In genomic region chr1:62765981-62766380, GRCh38 we compare ENCODE assay signal across 34 cellular contexts.
"Had no signal": no experiment of that assay in that cellular context is flagged by ENCODE, and none has a peak within 500 bp of the region (broad histone marks: within the 10 kb centered on the region; RNA-seq: fewer than 3 reads in every experiment).

No MANE protein-coding gene starts in this region.

- H3K4me1 ChIP-seq: ascending aorta, colonic mucosa, gastrocnemius medialis, parathyroid adenoma, right atrium auricular region, spleen had no signal

- H3K27me3 ChIP-seq: ascending aorta, cardiac muscle cell, colonic mucosa, dorsolateral prefrontal cortex, gastrocnemius medialis, right atrium auricular region, spleen had no signal

- H3K36me3 ChIP-seq: ascending aorta, cardiac muscle cell, colonic mucosa, gastrocnemius medialis, right atrium auricular region, spleen, thoracic aorta had no signal

- H3K4me3 Mint-ChIP-seq: activated CD4-positive, alpha-beta memory T cell treated with anti-CD3 and anti-CD28 coated beads for 36 hours; activated CD4-positive, alpha-beta T cell treated with anti-CD3 and anti-CD28 coated beads, Interleukin-2, amount 10 ng/mL, durations not matched to agents 24 days and 14 days; activated naive CD4-positive, alpha-beta T cell treated with anti-CD3 and anti-CD28 coated beads, Interleukin-2, amount 10 ng/mL, durations not matched to agents 7 days and 5 days; activated naive CD8-positive, alpha-beta T cell treated with anti-CD3 and anti-CD28 coated beads, Interleukin-2, amount 10 ng/mL, durations not matched to agents 7 days and 5 days; activated T-helper 1 cell treated with anti-CD3 and anti-CD28 coated beads, Interleukin-12 subunit alpha, Interleukin-12 subunit beta, Interleukin-2, Interleukin-4 antibody, amounts not matched to agents 30 ng/mL and 10 ng/mL and 1 ng/mL, durations not matched to agents 14 hours and 24 hours and 36 hours; brain; naive thymus-derived CD4-positive, alpha-beta T cell; neural crest cell; stimulated activated naive CD8-positive, alpha-beta T cell treated with anti-CD3 and anti-CD28 coated beads, Interleukin-15, Interleukin-2, amounts not matched to agents 100 ng/mL and 50 ng/mL, for 24 hours; T-helper 1 cell treated with Interleukin-12 subunit alpha and Interleukin-12 subunit beta and Interleukin-4 antibody, amounts not matched to agents 30 μg/mL and 1 μg/mL, for 36 hours had no signal

- H3K27me3 Mint-ChIP-seq: brain; stimulated activated naive CD8-positive, alpha-beta T cell treated with anti-CD3 and anti-CD28 coated beads, Interleukin-15, Interleukin-2, amounts not matched to agents 100 ng/mL and 50 ng/mL, for 24 hours had no signal

- H2AFZ ChIP-seq: parathyroid adenoma had no signal

- H3K27ac Mint-ChIP-seq: activated CD4-positive, alpha-beta memory T cell treated with anti-CD3 and anti-CD28 coated beads for 36 hours; activated CD4-positive, alpha-beta T cell treated with anti-CD3 and anti-CD28 coated beads, Interleukin-2, amount 10 ng/mL, durations not matched to agents 24 days and 14 days; activated naive CD4-positive, alpha-beta T cell treated with anti-CD3 and anti-CD28 coated beads, Interleukin-2, amount 10 ng/mL, durations not matched to agents 7 days and 5 days; activated naive CD8-positive, alpha-beta T cell treated with anti-CD3 and anti-CD28 coated beads, Interleukin-2, amount 10 ng/mL, durations not matched to agents 7 days and 5 days; activated T-helper 1 cell treated with anti-CD3 and anti-CD28 coated beads, Interleukin-12 subunit alpha, Interleukin-12 subunit beta, Interleukin-2, Interleukin-4 antibody, amounts not matched to agents 30 ng/mL and 10 ng/mL and 1 ng/mL, durations not matched to agents 14 hours and 24 hours and 36 hours; brain; naive thymus-derived CD4-positive, alpha-beta T cell; stimulated activated naive CD8-positive, alpha-beta T cell treated with anti-CD3 and anti-CD28 coated beads, Interleukin-15, Interleukin-2, amounts not matched to agents 100 ng/mL and 50 ng/mL, for 24 hours; T-helper 1 cell treated with Interleukin-12 subunit alpha and Interleukin-12 subunit beta and Interleukin-4 antibody, amounts not matched to agents 30 μg/mL and 1 μg/mL, for 36 hours had no signal

- H3K36me3 Mint-ChIP-seq: activated CD4-positive, alpha-beta memory T cell treated with anti-CD3 and anti-CD28 coated beads for 36 hours; activated naive CD4-positive, alpha-beta T cell treated with anti-CD3 and anti-CD28 coated beads, Interleukin-2, amount 10 ng/mL, durations not matched to agents 7 days and 5 days; activated naive CD8-positive, alpha-beta T cell treated with anti-CD3 and anti-CD28 coated beads, Interleukin-2, amount 10 ng/mL, durations not matched to agents 7 days and 5 days; brain; naive thymus-derived CD4-positive, alpha-beta T cell had no signal

- H3K79me2 ChIP-seq: parathyroid adenoma had no signal

- ATAC-seq: activated CD4-positive, CD25-positive, alpha-beta regulatory T cell treated with anti-CD3 and anti-CD28 coated beads, Interleukin-2, amount 50 U/mL, for 24 hours; gastrocnemius medialis; left cardiac atrium; naive thymus-derived CD4-positive, alpha-beta T cell had no signal

- FAIRE-seq: keratinocyte, TTC549 had no signal

- H3K27ac ChIP-seq: ascending aorta, cardiac muscle cell, colonic mucosa, dorsolateral prefrontal cortex, gastrocnemius medialis, parathyroid adenoma, right atrium auricular region, spleen, thoracic aorta, VCaP had no signal

- H3K9me3 ChIP-seq: ascending aorta, colonic mucosa, gastrocnemius medialis, thoracic aorta had no signal

- H3K9ac ChIP-seq: parathyroid adenoma had no signal

- H3K4me1 Mint-ChIP-seq: activated CD4-positive, alpha-beta T cell treated with anti-CD3 and anti-CD28 coated beads, Interleukin-2, amount 10 ng/mL, durations not matched to agents 24 days and 14 days; activated naive CD4-positive, alpha-beta T cell treated with anti-CD3 and anti-CD28 coated beads, Interleukin-2, amount 10 ng/mL, durations not matched to agents 7 days and 5 days; activated naive CD8-positive, alpha-beta T cell treated with anti-CD3 and anti-CD28 coated beads, Interleukin-2, amount 10 ng/mL, durations not matched to agents 7 days and 5 days; brain; naive thymus-derived CD4-positive, alpha-beta T cell; neural crest cell had no signal

- DNase-seq: activated CD4-positive, alpha-beta memory T cell treated with anti-CD3 and anti-CD28 coated beads for 36 hours; activated CD4-positive, alpha-beta T cell treated with anti-CD3 and anti-CD28 coated beads, Interleukin-2, amount 10 ng/mL, durations not matched to agents 24 days and 14 days; activated CD8-positive, alpha-beta memory T cell treated with anti-CD3 and anti-CD28 coated beads, Interleukin-2, amount 50 U/mL, for 4 hours; activated gamma-delta T cell; activated naive CD4-positive, alpha-beta T cell treated with anti-CD3 and anti-CD28 coated beads, Interleukin-2, amount 10 ng/mL, durations not matched to agents 7 days and 5 days; activated naive CD8-positive, alpha-beta T cell treated with anti-CD3 and anti-CD28 coated beads, Interleukin-2, amount 10 ng/mL, durations not matched to agents 7 days and 5 days; activated T-cell treated with anti-CD3 and anti-CD28 coated beads, Interleukin-2, amount 50 U/mL, for 1 hour; cerebellar nuclear complex; colonic mucosa; dorsolateral prefrontal cortex; effector memory CD4-positive, alpha-beta T cell; erythroblast; gastrocnemius medialis; glutamatergic neuron; left cardiac atrium; mammary epithelial cell; naive thymus-derived CD4-positive, alpha-beta T cell; occipital lobe; spleen; T-helper 9 cell had no signal

- H3K4me3 ChIP-seq: ascending aorta, cardiac muscle cell, colonic mucosa, dorsolateral prefrontal cortex, gastrocnemius medialis, right atrium auricular region, spleen, thoracic aorta had no signal

- H3K9me3 Mint-ChIP-seq: activated CD4-positive, alpha-beta memory T cell treated with anti-CD3 and anti-CD28 coated beads for 36 hours; activated CD4-positive, alpha-beta T cell treated with anti-CD3 and anti-CD28 coated beads, Interleukin-2, amount 10 ng/mL, durations not matched to agents 24 days and 14 days; activated naive CD4-positive, alpha-beta T cell treated with anti-CD3 and anti-CD28 coated beads, Interleukin-2, amount 10 ng/mL, durations not matched to agents 7 days and 5 days; activated naive CD8-positive, alpha-beta T cell treated with anti-CD3 and anti-CD28 coated beads, Interleukin-2, amount 10 ng/mL, durations not matched to agents 7 days and 5 days; activated T-helper 1 cell treated with anti-CD3 and anti-CD28 coated beads, Interleukin-12 subunit alpha, Interleukin-12 subunit beta, Interleukin-2, Interleukin-4 antibody, amounts not matched to agents 30 ng/mL and 10 ng/mL and 1 ng/mL, durations not matched to agents 14 hours and 24 hours and 36 hours; stimulated activated naive CD8-positive, alpha-beta T cell treated with anti-CD3 and anti-CD28 coated beads, Interleukin-15, Interleukin-2, amounts not matched to agents 100 ng/mL and 50 ng/mL, for 24 hours; T-helper 1 cell treated with Interleukin-12 subunit alpha and Interleukin-12 subunit beta and Interleukin-4 antibody, amounts not matched to agents 30 μg/mL and 1 μg/mL, for 36 hours had no signal
